Comparison of ENCODE assay signal across 21 cellular contexts in the genomic region with DNA sequence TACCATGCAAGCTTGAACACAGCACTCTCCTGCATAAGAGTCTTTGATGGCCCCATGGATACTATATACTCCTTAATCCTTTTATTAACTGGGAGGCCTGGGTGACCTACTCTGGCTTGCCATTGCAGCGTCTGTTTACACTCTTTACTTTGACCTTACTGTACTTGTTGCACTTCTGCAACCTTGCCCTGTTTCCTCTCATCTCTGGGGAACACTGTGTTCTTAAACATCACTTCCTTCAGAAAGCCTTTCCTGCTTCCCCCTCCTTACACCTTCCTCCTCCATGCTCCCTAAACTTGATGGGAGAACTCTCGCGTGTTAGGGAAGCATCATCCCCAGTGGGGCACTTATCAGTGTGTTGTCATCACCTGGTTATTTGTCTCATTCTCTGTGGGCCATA.
A peak's percentile ranks its signal among the peaks of the same experiment; 100 is the strongest.
DNase-seq lines count a peak whose midpoint lies in the region; ATAC-seq, FAIRE-seq and TF ChIP-seq lines count a peak whose summit lies in the region.
"Had no signal": no experiment of that assay in that cellular context is flagged by ENCODE, and none has a peak within 500 bp of the region (broad histone marks: within the 10 kb centered on the region; RNA-seq: fewer than 3 reads in every experiment).

No MANE protein-coding gene starts in this region.

- H3K18ac ChIP-seq in IMR-90 (ENCODE audit: low read depth, low read length) = no peak overlapping the region

- H3K4me2 ChIP-seq in HepG2 (ENCODE audit: low read depth, low read length) (no peak overlapping the region), IMR-90 (ENCODE audit: low read depth, low read length) (no peak overlapping the region)

- no peak for TF ChIP-seq RAD21 in liver (IDR thresholded peaks at IDR 0.05)
- TF ChIP-seq RAD21 in HepG2 (CRISPR knock-in tag; IDR thresholded peaks at IDR 0.05) = no peak
- TF ChIP-seq RAD21 in IMR-90 (IDR thresholded peaks at IDR 0.05; ENCODE audit: low read length) = no peak

- in situ Hi-C loops in HepG2 (cut with HindIII; ENCODE audit: extremely low pct_ligation_motif_present, low pct_unique_long_range_greater_than_20kb) = no loop called here
- in situ Hi-C loops in IMR-90 (cut with MboI; ENCODE audit: low sequenced_read_pairs) = no loop called here

- peak overlapping the region; percentile 5 for H3K27ac Mint-ChIP-seq in activated T-helper 17 cell treated with anti-CD3 and anti-CD28 coated beads, Interleukin-2, amount 50 U/mL, for 72 hours
- H3K27ac Mint-ChIP-seq in stimulated activated effector memory CD8-positive, alpha-beta T cell treated with anti-CD3 and anti-CD28 coated beads, Interleukin-12 subunit alpha, Interleukin-12 subunit beta, amount 100 ng/mL, for 72 hours = peak overlapping the region; percentile 35
- H3K27ac Mint-ChIP-seq: CD8-positive, alpha-beta T cell had no signal

- TF ChIP-seq CTCF in liver (IDR thresholded peaks at IDR 0.05; ENCODE audit: low read depth, low read length, missing input control) (no peak), HepG2 (CRISPR knock-in tag; IDR thresholded peaks at IDR 0.05) (no peak), IMR-90 (conservative IDR thresholded peaks at IDR 0.05; ENCODE audit: low read depth, low read length) (no peak)

- H2BK20ac ChIP-seq in IMR-90 (ENCODE audit: low read depth, low read length) = no peak overlapping the region; the same call in 1 of the 2 replicates

- H3K9ac ChIP-seq in liver (ENCODE audit: low read depth in 1 of 2, low read length in 2 of 2) = no peak overlapping the region
- no peak overlapping the region for H3K9ac ChIP-seq in HepG2 (ENCODE audit: insufficient read depth, low read depth, low read length)
- no peak overlapping the region for H3K9ac ChIP-seq in IMR-90 (ENCODE audit: low read depth, low read length)
- H3K9ac ChIP-seq: GM23248 had no signal

- no peak overlapping the region for H4K5ac ChIP-seq in IMR-90 (ENCODE audit: low read depth, low read length)

- intact Hi-C loops in HepG2 (cut with micrococcal nuclease; ENCODE audit: unreplicated experiment) = no loop called here
- intact Hi-C loops in IMR-90 (cut with micrococcal nuclease) = no loop called here

- no peak overlapping the region for H3K56ac ChIP-seq in IMR-90 (ENCODE audit: extremely low read depth, insufficient read depth, low read length)

- no peak overlapping the region for H3K4me3 ChIP-seq in liver (ENCODE audit: low read depth in 1 of 3, low read length in 3 of 3)
- no peak overlapping the region for H3K4me3 ChIP-seq in HepG2 (replicated peaks in 1 of 3; ENCODE audit: insufficient read depth in 1 of 3, low read depth in 2 of 3, low read length in 3 of 3)
- no peak overlapping the region for H3K4me3 ChIP-seq in IMR-90 (ENCODE audit: insufficient read depth, low read depth, low read length)
- H3K4me3 ChIP-seq: GM12878, GM23248, HAP-1, Peyer's patch, SJCRH30 had no signal

- no TSS peak for BruUV-seq in HepG2 (replicated peaks; lab: Mats Ljungman, UMichigan)
- BruUV-seq in IMR-90 (replicated peaks; lab: Mats Ljungman, UMichigan) = no TSS peak

- H2AFZ ChIP-seq in HepG2 (ENCODE audit: low read length) (no peak overlapping the region), IMR-90 (replicated peaks; ENCODE audit: low read length, poor library complexity) (no peak overlapping the region)
- H2AFZ ChIP-seq: GM23248 had no signal

- H2AK5ac ChIP-seq in IMR-90 (ENCODE audit: low read depth, low read length) = peak overlapping the region; percentile 65; the same call in 1 of the 2 replicates

- H4K20me1 ChIP-seq in HepG2 (ENCODE audit: insufficient read depth, low read length) (no peaks in the 10 kb centered on the region), IMR-90 (ENCODE audit: insufficient read depth, low read length) (no peaks in the 10 kb centered on the region)

- H3K27me3 Mint-ChIP-seq in activated T-helper 17 cell treated with anti-CD3 and anti-CD28 coated beads, Interleukin-2, amount 50 U/mL, for 72 hours = no peaks in the 10 kb centered on the region

- H3K4me3 Mint-ChIP-seq in activated T-helper 17 cell treated with anti-CD3 and anti-CD28 coated beads, Interleukin-2, amount 50 U/mL, for 72 hours = no peak overlapping the region
- H3K4me3 Mint-ChIP-seq in stimulated activated effector memory CD8-positive, alpha-beta T cell treated with anti-CD3 and anti-CD28 coated beads, Interleukin-12 subunit alpha, Interleukin-12 subunit beta, amount 100 ng/mL, for 72 hours = no peak overlapping the region
- H3K4me3 Mint-ChIP-seq: CD8-positive, alpha-beta T cell had no signal

- TF ChIP-seq EP300 in HepG2 (IDR thresholded peaks at IDR 0.05; ENCODE audit: low read depth in 2 of 2, low read length in 2 of 2) (no peak), HepG2 (CRISPR knock-in tag; IDR thresholded peaks at IDR 0.05; ENCODE audit: borderline replicate concordance) (no peak)

- POLR2A ChIA-PET in HepG2 (lab: Yijun Ruan, JAX) (no interaction called here), IMR-90 (lab: Charles Lee; ENCODE audit: unreplicated experiment) (no interaction called here)

- no peaks in the 10 kb centered on the region for H3K27me3 ChIP-seq in liver (ENCODE audit: control insufficient read depth in 4 of 4, insufficient read depth in 4 of 4, low read length in 3 of 4)
- H3K27me3 ChIP-seq in HepG2 (ENCODE audit: control insufficient read depth in 1 of 2, insufficient read depth in 2 of 2, low read length in 2 of 2) = no peaks in the 10 kb centered on the region
- no peaks in the 10 kb centered on the region for H3K27me3 ChIP-seq in IMR-90 (ENCODE audit: control insufficient read depth, insufficient read depth, low read length)
- H3K27me3 ChIP-seq: BE2C, Peyer's patch, SJCRH30 had no signal

- H3K9me3 ChIP-seq in liver (ENCODE audit: control insufficient read depth in 4 of 4, low read length in 3 of 4) = no peaks in the 10 kb centered on the region
- no peaks in the 10 kb centered on the region for H3K9me3 ChIP-seq in HepG2 (ENCODE audit: low read length)
- no peaks in the 10 kb centered on the region for H3K9me3 ChIP-seq in IMR-90 (ENCODE audit: control insufficient read depth, insufficient read depth, low read length)
- H3K9me3 ChIP-seq: BE2C, HAP-1, Peyer's patch, SJCRH30 had no signal

- no peaks in the 10 kb centered on the region for H3K9me3 Mint-ChIP-seq in activated T-helper 17 cell treated with anti-CD3 and anti-CD28 coated beads, Interleukin-2, amount 50 U/mL, for 72 hours
- no peaks in the 10 kb centered on the region for H3K9me3 Mint-ChIP-seq in stimulated activated effector memory CD8-positive, alpha-beta T cell treated with anti-CD3 and anti-CD28 coated beads, Interleukin-12 subunit alpha, Interleukin-12 subunit beta, amount 100 ng/mL, for 72 hours
- H3K9me3 Mint-ChIP-seq: CD8-positive, alpha-beta T cell had no signal

- peaks cover 7 to 36% (median 28%) of the 10 kb centered on the region in 4 donors for H3K4me1 ChIP-seq in liver (ENCODE audit: control insufficient read depth in 4 of 4, insufficient read depth in 4 of 4, low read length in 3 of 4)
- peaks cover 43% of the 10 kb centered on the region for H3K4me1 ChIP-seq in HepG2 (ENCODE audit: insufficient read depth, low read length)
- H3K4me1 ChIP-seq in IMR-90 (ENCODE audit: control insufficient read depth, insufficient read depth, low read length) = peaks cover 4% of the 10 kb centered on the region; the same call in 1 of the 2 replicates
- H3K4me1 ChIP-seq: BE2C, HAP-1, Peyer's patch had no signal

- no peak overlapping the region for H3K14ac ChIP-seq in IMR-90 (replicated peaks; ENCODE audit: low read depth, low read length)

- WGBS in liver = 76% methylated on average over 3 of the region's 3 CpGs
- WGBS in HepG2 (ENCODE audit: low lambda C conversion rate) = 86% methylated on average over 3 of the region's 3 CpGs
- 88% methylated on average over 1 of the region's 3 CpGs; no CpG with 5 or more reads in 1 of the 2 experiments for WGBS in IMR-90 (ENCODE audit: extremely low coverage in 2 of 2, insufficient read length in 1 of 2), 2 experiments

- dilution Hi-C loops in IMR-90 (cut with HindIII; ENCODE audit: low sequenced_read_pairs, unreplicated experiment) = no loop called here

- peaks cover 30% of the 10 kb centered on the region for H3K4me1 Mint-ChIP-seq in activated T-helper 17 cell treated with anti-CD3 and anti-CD28 coated beads, Interleukin-2, amount 50 U/mL, for 72 hours
- peaks cover 63% of the 10 kb centered on the region for H3K4me1 Mint-ChIP-seq in stimulated activated effector memory CD8-positive, alpha-beta T cell treated with anti-CD3 and anti-CD28 coated beads, Interleukin-12 subunit alpha, Interleukin-12 subunit beta, amount 100 ng/mL, for 72 hours

- no peak overlapping the region for H2BK120ac ChIP-seq in IMR-90 (ENCODE audit: low read depth, low read length)

- ATAC-seq in HepG2 = no peak
- ATAC-seq in IMR-90 (ENCODE audit: low read depth) = no peak
- no peak for ATAC-seq in activated T-helper 17 cell treated with anti-CD3 and anti-CD28 coated beads, Interleukin-2, amount 50 U/mL, for 72 hours (replicated peaks)
- no peak for ATAC-seq in stimulated activated effector memory CD8-positive, alpha-beta T cell treated with anti-CD3 and anti-CD28 coated beads, Interleukin-12 subunit alpha, Interleukin-12 subunit beta, amount 100 ng/mL, for 72 hours
- no peak for ATAC-seq in HG03460 (IDR thresholded peaks at IDR 0.05; ENCODE audit: unreplicated experiment)
- ATAC-seq: CD8-positive, alpha-beta T cell; GM12878 had no signal

- no peak for FAIRE-seq in HepG2 (lab: Jason Lieb, UNC)
- FAIRE-seq: A204.1, GM12878 had no signal

- H3K27ac ChIP-seq in liver (ENCODE audit: low read depth in 1 of 2, low read length in 2 of 2) (no peak overlapping the region), HepG2 (ENCODE audit: extremely low read length, insufficient read depth, low read length) (no peak overlapping the region), IMR-90 (ENCODE audit: insufficient read depth, low read length) (no peak overlapping the region)
- H3K27ac ChIP-seq: GM23248, Peyer's patch, SJCRH30 had no signal

- H2BK15ac ChIP-seq in IMR-90 (ENCODE audit: low read depth, low read length) = no peak overlapping the region

- no peaks in the 10 kb centered on the region for H3K9me1 ChIP-seq in IMR-90 (ENCODE audit: insufficient read depth, low read length)

- H4K8ac ChIP-seq in IMR-90 (ENCODE audit: low read depth in 2 of 2, low read length in 2 of 2) = no peak overlapping the region

- no peak overlapping the region for H2AK9ac ChIP-seq in IMR-90 (replicated peaks; ENCODE audit: low read depth, low read length, poor library complexity)

- CTCF ChIA-PET in HepG2 (lab: Yijun Ruan, JAX; ENCODE audit: low intra/inter-chr PET ratio, low total read pairs) (no interaction called here), IMR-90 (lab: Yijun Ruan, JAX) (interaction anchor here (1.0 kb wide), 1 partner anchor 12 kb away, joined by 3 read pairs; no protein-coding TSS in a partner anchor)

- no peak overlapping the region for H2BK5ac ChIP-seq in IMR-90 (ENCODE audit: low read depth, low read length, poor library complexity, severe bottlenecking)

- H3K23ac ChIP-seq in IMR-90 (ENCODE audit: low read depth, low read length) = no peak overlapping the region

- DNase-seq in HepG2 (ENCODE audit: low spot score) (no peak), IMR-90 (no peak), RKO (ENCODE audit: low spot score) (no peak), AML-193 (lab: John Stamatoyannopoulos, UW) (no peak)
- no peak for DNase-seq in stimulated activated effector memory CD8-positive, alpha-beta T cell treated with anti-CD3 and anti-CD28 coated beads, Interleukin-12 subunit alpha, Interleukin-12 subunit beta, amount 100 ng/mL, for 72 hours (ENCODE audit: low spot score in 2 of 2)
- DNase-seq: BE2C; CD8-positive, alpha-beta T cell; DND-41; GM23248; NCI-H1694; NCI-H2081; NCI-H446; NCI-H526; Peyer's patch; SJCRH30 had no signal

- no peaks in the 10 kb centered on the region for H3K79me1 ChIP-seq in IMR-90 (ENCODE audit: low read depth in 1 of 2, low read length in 2 of 2)

- H3K36me3 Mint-ChIP-seq in activated T-helper 17 cell treated with anti-CD3 and anti-CD28 coated beads, Interleukin-2, amount 50 U/mL, for 72 hours (ENCODE audit: low read depth) = no peaks in the 10 kb centered on the region
- H3K36me3 Mint-ChIP-seq in stimulated activated effector memory CD8-positive, alpha-beta T cell treated with anti-CD3 and anti-CD28 coated beads, Interleukin-12 subunit alpha, Interleukin-12 subunit beta, amount 100 ng/mL, for 72 hours = peaks cover 18% of the 10 kb centered on the region

- H3K36me3 ChIP-seq in liver (ENCODE audit: control insufficient read depth in 4 of 4, insufficient read depth in 3 of 4, low read depth in 1 of 4, low read length in 3 of 4) (no peaks in the 10 kb centered on the region), HepG2 (replicated peaks in 1 of 2; ENCODE audit: control insufficient read depth in 1 of 2, insufficient read depth in 2 of 2, low read length in 2 of 2) (peaks cover 3 to 4% of the 10 kb centered on the region in 2 experiments; a peak in 2 of 5 replicates), IMR-90 (ENCODE audit: control insufficient read depth, insufficient read depth, low read length) (no peaks in the 10 kb centered on the region)
- H3K36me3 ChIP-seq: BE2C, HAP-1, Peyer's patch, SJCRH30 had no signal

- TF ChIP-seq POLR2A in HepG2 (IDR thresholded peaks at IDR 0.05; ENCODE audit: insufficient read depth in 1 of 2, low read depth in 2 of 2, low read length in 2 of 2) = no peak
- no peak for TF ChIP-seq POLR2A in IMR-90 (IDR thresholded peaks at IDR 0.05; ENCODE audit: low read depth, low read length)

- H3K4ac ChIP-seq in IMR-90 (ENCODE audit: low read depth, low read length) = no peak overlapping the region

- no peak overlapping the region for H4K91ac ChIP-seq in IMR-90 (ENCODE audit: insufficient read depth, low read depth, low read length)

- no peaks in the 10 kb centered on the region for H3K79me2 ChIP-seq in HepG2 (ENCODE audit: insufficient read depth, low read length)
